In genomic region chr12:124458220-124458991, GRCh38 we compare ENCODE assay signal across 9 cellular contexts.
DNase-seq lines count a peak whose midpoint lies in the region; ATAC-seq, FAIRE-seq and TF ChIP-seq lines count a peak whose summit lies in the region.
"Had no signal": no experiment of that assay in that cellular context is flagged by ENCODE, and none has a peak within 500 bp of the region (broad histone marks: within the 10 kb centered on the region; RNA-seq: fewer than 3 reads in every experiment).

No MANE protein-coding gene starts in this region.

- no peaks in the 10 kb centered on the region for H3K27me3 ChIP-seq in K562 (ENCODE audit: control insufficient read depth in 2 of 2, insufficient read depth in 2 of 2, low read length in 2 of 2)
- no peaks in the 10 kb centered on the region for H3K27me3 ChIP-seq in mucosa of rectum (ENCODE audit: control insufficient read depth in 2 of 2, insufficient read depth in 2 of 2, low read length in 2 of 2)
- no peaks in the 10 kb centered on the region for H3K27me3 ChIP-seq in testis
- H3K27me3 ChIP-seq: ovary had no signal

- H3K4me3 Mint-ChIP-seq in HFFc6 = no peak overlapping the region

- H3K9ac ChIP-seq in K562 (ENCODE audit: insufficient read depth in 1 of 2, low read depth in 2 of 2, low read length in 2 of 2) = 0 out of 4 replicates have a peak overlapping the region, but pooled peaks of 1 of the 2 experiments have one; percentile 35
- no peak overlapping the region for H3K9ac ChIP-seq in mucosa of rectum (ENCODE audit: low read depth in 1 of 2, low read length in 2 of 2)

- no peak for TF ChIP-seq POLR2A in K562 (conservative IDR thresholded peaks at IDR 0.05)
- TF ChIP-seq POLR2A in testis (IDR thresholded peaks at IDR 0.05) = no peak

- TF ChIP-seq CTCF in HFFc6 (IDR thresholded peaks at IDR 0.05) = no peak
- no peak for TF ChIP-seq CTCF in K562 (IDR thresholded peaks at IDR 0.05 in 2 of 3, conservative IDR thresholded peaks at IDR 0.05 in 1 of 3; ENCODE audit: insufficient read depth in 2 of 3, low read depth in 1 of 3, low read length in 3 of 3)
- no peak for TF ChIP-seq CTCF in testis (IDR thresholded peaks at IDR 0.05)

- no peaks in the 10 kb centered on the region for H3K79me2 ChIP-seq in K562 (ENCODE audit: control insufficient read depth, insufficient read depth, low read length)

- H3K4me1 Mint-ChIP-seq in HFFc6 (ENCODE audit: low read depth) = peaks cover 35% of the 10 kb centered on the region

- peaks cover 10% of the 10 kb centered on the region for H3K27me3 Mint-ChIP-seq in HFFc6 (ENCODE audit: insufficient read depth)

- peaks cover 4% of the 10 kb centered on the region for H3K9me1 ChIP-seq in K562 (ENCODE audit: control insufficient read depth, insufficient read depth, low read length)

- intact Hi-C loops in K562 (cut with micrococcal nuclease) (no loop called here), testis (cut with DNase I; ENCODE audit: low total_unique reads) (no loop called here)

- H4K20me1 ChIP-seq in K562 (replicated peaks; ENCODE audit: control insufficient read depth, insufficient read depth, low read length) = 0 out of 2 replicates have a peak, but pooled peaks cover 5% of the 10 kb centered on the region

- no peak for TF ChIP-seq RAD21 in K562 (CRISPR knock-in tag; conservative IDR thresholded peaks at IDR 0.05 in 1 of 2, IDR thresholded peaks at IDR 0.05 in 1 of 2)

- 91% methylated on average over 15 of the region's 20 CpGs for WGBS in K562 (ENCODE audit: insufficient coverage, low coverage, missing lambda C conversion rate)
- WGBS in testis, 2 donors = 78 to 81% methylated on average over 15 to 20 of the region's 20 CpGs

- POLR2A ChIA-PET in K562 (lab: Yijun Ruan, JAX) = interaction anchor here (0.7 kb wide), 1 partner anchor 39 kb away, joined by 3 read pairs; no protein-coding TSS in a partner anchor

- H3K4me2 ChIP-seq in K562 (ENCODE audit: insufficient read depth, low read length) = no peak overlapping the region

- H3K4me1 ChIP-seq in K562 (replicated peaks in 1 of 2; ENCODE audit: control insufficient read depth in 2 of 2, insufficient read depth in 2 of 2, low read length in 2 of 2) (peaks cover 0 to 31% of the 10 kb centered on the region in 2 experiments; a peak in 2 of 5 replicates), mucosa of rectum (ENCODE audit: control insufficient read depth in 2 of 2, insufficient read depth in 2 of 2, low read length in 2 of 2) (peaks cover 20 to 24% of the 10 kb centered on the region in 2 donors), testis (peaks cover 43% of the 10 kb centered on the region)

- DNase-seq in HFFc6 = no peak
- DNase-seq in K562 (ENCODE audit: extremely low read depth in 1 of 4, low spot score in 3 of 4) = no peak
- DNase-seq in testis = no peak
- DNase-seq in glomerular visceral epithelial cell (ENCODE audit: extremely low spot score) = no peak
- DNase-seq: NCI-H187 treated with DMSO at 0.1 percent for 48 hours had no signal

- in situ Hi-C loops in K562 (cut with MboI) = no loop called here

- H3K27ac ChIP-seq in K562 (ENCODE audit: extremely low read depth, low read depth, low read length) (no peak overlapping the region), mucosa of rectum (ENCODE audit: low read depth in 2 of 2, low read length in 2 of 2) (peak overlapping the region; percentile 57 to 86), testis (peak overlapping the region; percentile 36 to 80)

- FAIRE-seq in K562 (lab: Jason Lieb, UNC) = no peak

- H3K9me3 ChIP-seq in K562 (replicated peaks; ENCODE audit: control insufficient read depth, insufficient read depth, low read depth, low read length) (no peaks in the 10 kb centered on the region), mucosa of rectum (ENCODE audit: control insufficient read depth in 2 of 2, low read length in 2 of 2) (no peaks in the 10 kb centered on the region), testis (no peaks in the 10 kb centered on the region)
- H3K9me3 ChIP-seq: ovary had no signal

- no peak overlapping the region for H2AFZ ChIP-seq in K562 (ENCODE audit: low read depth, low read length)

- no peak overlapping the region for H3K4me3 ChIP-seq in K562
- H3K4me3 ChIP-seq in mucosa of rectum (ENCODE audit: low read length in 2 of 2) = no peak overlapping the region
- no peak overlapping the region for H3K4me3 ChIP-seq in testis

- H3K36me3 ChIP-seq in K562 (ENCODE audit: control insufficient read depth, insufficient read depth, low read length) (peaks cover 27% of the 10 kb centered on the region; the same call in 2 of the 3 replicates), mucosa of rectum (ENCODE audit: control insufficient read depth in 2 of 2, insufficient read depth in 2 of 2, low read length in 2 of 2) (peaks cover 29 to 38% of the 10 kb centered on the region in 2 donors), testis (ENCODE audit: low read depth, missing control alignments) (no peaks in the 10 kb centered on the region)
- H3K36me3 ChIP-seq: ovary had no signal

- H3K9me3 Mint-ChIP-seq in HFFc6 = no peaks in the 10 kb centered on the region

- H3K27ac Mint-ChIP-seq in HFFc6 = peak overlapping the region; percentile 73; the same call in 1 of the 2 replicates

- BruUV-seq in K562 (replicated peaks; lab: Mats Ljungman, UMichigan) = no TSS peak

- no peak for ATAC-seq in K562
- no peak for ATAC-seq in GM18870 (IDR thresholded peaks at IDR 0.05; ENCODE audit: unreplicated experiment)
- ATAC-seq in HG02678 (IDR thresholded peaks at IDR 0.05; ENCODE audit: unreplicated experiment) = no peak

- peaks cover 25% of the 10 kb centered on the region for H3K36me3 Mint-ChIP-seq in HFFc6 (ENCODE audit: low read depth)

- CTCF ChIA-PET in K562 (lab: Yijun Ruan, JAX; ENCODE audit: low intra/inter-chr PET ratio) = no interaction called here

- TF ChIP-seq EP300 in K562 (IDR thresholded peaks at IDR 0.05; ENCODE audit: low read length) = no peak

TF ChIP-seq in K562, 482 proteins besides CTCF, POLR2A, EP300 and RAD21:
- peak; percentile 44; the same call in 1 of the 2 replicates for TF ChIP-seq ADNP (tag; IDR thresholded peaks at IDR 0.05)
- no peak for TF ChIP-seq PURB (CRISPR knock-in tag; IDR thresholded peaks at IDR 0.05; ENCODE audit: low read depth)
- TF ChIP-seq POLR2G (IDR thresholded peaks at IDR 0.05; ENCODE audit: low read depth, low read length) = 0 out of 2 replicates have a peak, but pooled peaks have one; percentile 8
- TF ChIP-seq SMAD4 (CRISPR knock-in tag; conservative IDR thresholded peaks at IDR 0.05) = no peak
- TF ChIP-seq BCOR (IDR thresholded peaks at IDR 0.05) = peak; percentile 57; the same call in 1 of the 2 replicates
